ENCODE assay signal across 1 cellular context in the genomic region with DNA sequence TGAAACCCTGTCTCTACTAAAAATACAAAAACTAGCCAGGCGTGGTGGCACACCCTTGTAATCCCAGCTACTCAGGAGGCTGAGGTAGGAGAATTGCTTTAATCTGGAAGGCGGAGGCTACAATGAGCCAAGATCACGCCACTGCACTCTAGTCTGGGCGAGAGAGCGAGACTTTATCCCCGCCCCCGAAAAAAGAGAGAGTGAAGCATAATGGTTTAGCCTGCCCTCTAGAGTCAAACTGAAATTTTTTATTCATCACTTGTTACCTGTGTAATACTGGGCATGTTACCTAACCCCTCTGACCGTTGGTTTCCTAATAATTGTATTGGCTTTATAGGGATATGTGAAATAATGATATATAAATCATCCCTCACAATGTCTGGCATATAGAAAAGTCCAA.
TF ChIP-seq lines count a peak whose summit lies in the region.

No MANE protein-coding gene starts in this region.

TF ChIP-seq in K562, 482 proteins besides CTCF, POLR2A, EP300 and RAD21:
- TF ChIP-seq SIN3B (IDR thresholded peaks at IDR 0.05; ENCODE audit: low read depth): no peak
- TF ChIP-seq, protein P1, sequence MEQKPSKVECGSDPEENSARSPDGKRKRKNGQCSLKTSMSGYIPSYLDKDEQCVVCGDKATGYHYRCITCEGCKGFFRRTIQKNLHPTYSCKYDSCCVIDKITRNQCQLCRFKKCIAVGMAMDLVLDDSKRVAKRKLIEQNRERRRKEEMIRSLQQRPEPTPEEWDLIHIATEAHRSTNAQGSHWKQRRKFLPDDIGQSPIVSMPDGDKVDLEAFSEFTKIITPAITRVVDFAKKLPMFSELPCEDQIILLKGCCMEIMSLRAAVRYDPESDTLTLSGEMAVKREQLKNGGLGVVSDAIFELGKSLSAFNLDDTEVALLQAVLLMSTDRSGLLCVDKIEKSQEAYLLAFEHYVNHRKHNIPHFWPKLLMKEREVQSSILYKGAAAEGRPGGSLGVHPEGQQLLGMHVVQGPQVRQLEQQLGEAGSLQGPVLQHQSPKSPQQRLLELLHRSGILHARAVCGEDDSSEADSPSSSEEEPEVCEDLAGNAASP (IDR thresholded peaks at IDR 0.05): no peak
- TF ChIP-seq MYNN (IDR thresholded peaks at IDR 0.05): no peak
- TF ChIP-seq MYNN (CRISPR knock-in tag; IDR thresholded peaks at IDR 0.05): no peak
TF ChIP-seq in K562: peak in this region for 0.
